Comparison of ENCODE assay signal across 11 cellular contexts in genomic region chr1:207754011-207754410, GRCh38. TPM values are rescaled to one million over a fixed set of nuclear protein-coding genes. Genes with fewer than 3 reads are reported as not detected.
DNase-seq lines count a peak whose midpoint lies in the region; ATAC-seq and TF ChIP-seq lines count a peak whose summit lies in the region.
"Had no signal": no experiment of that assay in that cellular context is flagged by ENCODE, and none has a peak within 500 bp of the region (broad histone marks: within the 10 kb centered on the region; RNA-seq: fewer than 3 reads in every experiment).

No MANE protein-coding gene starts in this region.

- intact Hi-C loops in dorsolateral prefrontal cortex (cut with DNase I), result loop anchor here in 1 of 2 donors (5.0 kb wide), 1 partner anchor 53 kb away; no protein-coding TSS in a partner anchor

- H3K27ac ChIP-seq in CD8-positive, alpha-beta memory T cell (ENCODE audit: low read depth, low read length), result peak overlapping the region; percentile 58
- peak overlapping the region in 1 of 59 donors; percentile 2 for H3K27ac ChIP-seq in dorsolateral prefrontal cortex
- no peak overlapping the region for H3K27ac ChIP-seq in effector memory CD4-positive, alpha-beta T cell (ENCODE audit: insufficient read depth, low read length, poor library complexity, severe bottlenecking)

- POLR2A ChIA-PET in CD8-positive, alpha-beta memory T cell (lab: Charles Lee), result no interaction called here
- POLR2A ChIA-PET in naive thymus-derived CD8-positive, alpha-beta T cell (lab: Charles Lee), result interaction anchor here (2.7 kb wide), 1 partner anchor 69 kb away, joined by 19 read pairs; no protein-coding TSS in a partner anchor

- no peaks in the 10 kb centered on the region for H3K9me3 Mint-ChIP-seq in CD8-positive, alpha-beta memory T cell
- no peaks in the 10 kb centered on the region for H3K9me3 Mint-ChIP-seq in naive thymus-derived CD8-positive, alpha-beta T cell

- no peak for DNase-seq in CD8-positive, alpha-beta memory T cell
- no peak for DNase-seq in NB4 (ENCODE audit: low read depth)
- no peak for DNase-seq in dorsolateral prefrontal cortex
- no peak for DNase-seq in naive thymus-derived CD8-positive, alpha-beta T cell
- no peak for DNase-seq in CD1c-positive myeloid dendritic cell (ENCODE audit: extremely low spot score)
- DNase-seq in NCI-H187 treated with DMSO at 0.1 percent for 48 hours (lab: John Stamatoyannopoulos, UW), result no peak
- DNase-seq in effector memory CD4-positive, alpha-beta T cell, result no peak
- DNase-seq: GDM1; MV-4-11; stimulated activated CD4-positive, alpha-beta T cell treated with anti-CD3 and anti-CD28 coated beads, Interleukin-4, amount 100 ng/mL, for 24 hours had no signal

- H3K27me3 ChIP-seq in CD8-positive, alpha-beta memory T cell (ENCODE audit: insufficient read depth, low read length, poor library complexity, severe bottlenecking), result no peaks in the 10 kb centered on the region
- H3K27me3 ChIP-seq in dorsolateral prefrontal cortex, result no peaks in the 10 kb centered on the region
- H3K27me3 ChIP-seq in effector memory CD4-positive, alpha-beta T cell (replicated peaks; ENCODE audit: control insufficient read depth, insufficient read depth, low read length, poor library complexity, severe bottlenecking), result no peaks in the 10 kb centered on the region

- H3K4me3 Mint-ChIP-seq in CD8-positive, alpha-beta memory T cell, result peak overlapping the region; percentile 51 to 100 (median 100)
- H3K4me3 Mint-ChIP-seq in naive thymus-derived CD8-positive, alpha-beta T cell, result peak overlapping the region; percentile 7 to 99 (median 96)

- H3K27me3 Mint-ChIP-seq in CD8-positive, alpha-beta memory T cell, result peaks cover 0 to 1% of the 10 kb centered on the region in 2 donors
- H3K27me3 Mint-ChIP-seq in naive thymus-derived CD8-positive, alpha-beta T cell, result no peaks in the 10 kb centered on the region

- H3K36me3 Mint-ChIP-seq in CD8-positive, alpha-beta memory T cell, result peaks cover 0 to 45% (median 4%) of the 10 kb centered on the region in 3 donors
- H3K36me3 Mint-ChIP-seq in naive thymus-derived CD8-positive, alpha-beta T cell, result peaks cover 0 to 29% (median 2%) of the 10 kb centered on the region in 3 donors

- peak overlapping the region in 4 of 8 donors; percentile 29 to 53 (median 36) for H3K27ac Mint-ChIP-seq in CD8-positive, alpha-beta memory T cell
- H3K27ac Mint-ChIP-seq in naive thymus-derived CD8-positive, alpha-beta T cell, result peak overlapping the region in 6 of 10 donors; percentile 46 to 97 (median 61)

- no peaks in the 10 kb centered on the region for H3K9me3 ChIP-seq in CD8-positive, alpha-beta memory T cell (ENCODE audit: low read length)
- H3K9me3 ChIP-seq in effector memory CD4-positive, alpha-beta T cell (ENCODE audit: control insufficient read depth, low read length), result no peaks in the 10 kb centered on the region

- peaks cover 11% of the 10 kb centered on the region for H3K36me3 ChIP-seq in CD8-positive, alpha-beta memory T cell (ENCODE audit: insufficient read depth, low read length)
- peaks cover 10% of the 10 kb centered on the region for H3K36me3 ChIP-seq in effector memory CD4-positive, alpha-beta T cell (ENCODE audit: control insufficient read depth, insufficient read depth, low read length)

- CTCF ChIA-PET in CD8-positive, alpha-beta memory T cell (lab: Charles Lee), result no interaction called here

- TF ChIP-seq POLR2A in NB4 (IDR thresholded peaks at IDR 0.05; ENCODE audit: extremely low read depth, insufficient read length), result no peak

- peaks cover 65 to 85% (median 78%) of the 10 kb centered on the region in 3 donors for H3K4me1 Mint-ChIP-seq in CD8-positive, alpha-beta memory T cell
- peaks cover 41 to 81% (median 73%) of the 10 kb centered on the region in 4 donors for H3K4me1 Mint-ChIP-seq in naive thymus-derived CD8-positive, alpha-beta T cell

- no peak for ATAC-seq in naive thymus-derived CD8-positive, alpha-beta T cell
- no peak for ATAC-seq in HG02571 (IDR thresholded peaks at IDR 0.05; ENCODE audit: unreplicated experiment)

- H3K4me3 ChIP-seq in CD8-positive, alpha-beta memory T cell (ENCODE audit: low read length), result no peak overlapping the region
- H3K4me3 ChIP-seq in NB4 (ENCODE audit: low read depth, low read length) (peak overlapping the region; percentile 91), dorsolateral prefrontal cortex (peak overlapping the region in 45 of 59 donors; percentile 2 to 99 (median 93))
- no peak overlapping the region for H3K4me3 ChIP-seq in effector memory CD4-positive, alpha-beta T cell (ENCODE audit: insufficient read depth, low read depth, low read length, poor library complexity, severe bottlenecking)

- H3K4me1 ChIP-seq in CD8-positive, alpha-beta memory T cell (ENCODE audit: insufficient read depth, low read length), result peaks cover 57% of the 10 kb centered on the region
- H3K4me1 ChIP-seq in effector memory CD4-positive, alpha-beta T cell (ENCODE audit: control insufficient read depth, insufficient read depth, low read length, poor library complexity, severe bottlenecking), result peaks cover 18% of the 10 kb centered on the region

- TF ChIP-seq CTCF in NB4 (IDR thresholded peaks at IDR 0.05; ENCODE audit: low read depth, low read length) (no peak), dorsolateral prefrontal cortex (IDR thresholded peaks at IDR 0.05 in 54 of 56, conservative IDR thresholded peaks at IDR 0.05 in 2 of 56; ENCODE audit: low read depth in 1 of 56, partially characterized antibody in 56 of 56) (no peak)

RNA-seq across cellular contexts. Expression of gene CD46, which starts 2.2 kb away (rescaled TPM):
- 100 to 1,000 TPM in 1 of 2 experiments, 10 to 100 TPM in 1; 86.1 to 102 TPM for total RNA-seq in CD8-positive, alpha-beta memory T cell
- 165 TPM for polyA plus RNA-seq in CD8-positive, alpha-beta memory T cell
- 100 to 1,000 TPM in 54 of 120 experiments, 10 to 100 TPM in 66; 55.7 to 149 (median 97.5) TPM for total RNA-seq in dorsolateral prefrontal cortex
- total RNA-seq in naive thymus-derived CD8-positive, alpha-beta T cell, result 100 to 1,000 TPM; 225 to 234 TPM
- polyA plus RNA-seq in naive thymus-derived CD8-positive, alpha-beta T cell, result 100 to 1,000 TPM; 112 to 137 (median 123) TPM

Comparison
In these comparisons a context has a peak if more than half of its experiments do, and no peak if none do; other contexts are left out.
1. H3K4me3 ChIP-seq: peak in NB4 (single experiment) and dorsolateral prefrontal cortex (45 of 59); none in CD8-positive, alpha-beta memory T cell (single experiment) and effector memory CD4-positive, alpha-beta T cell (single experiment).